24 cellular contexts compared by ENCODE assay signal in the genomic region with DNA sequence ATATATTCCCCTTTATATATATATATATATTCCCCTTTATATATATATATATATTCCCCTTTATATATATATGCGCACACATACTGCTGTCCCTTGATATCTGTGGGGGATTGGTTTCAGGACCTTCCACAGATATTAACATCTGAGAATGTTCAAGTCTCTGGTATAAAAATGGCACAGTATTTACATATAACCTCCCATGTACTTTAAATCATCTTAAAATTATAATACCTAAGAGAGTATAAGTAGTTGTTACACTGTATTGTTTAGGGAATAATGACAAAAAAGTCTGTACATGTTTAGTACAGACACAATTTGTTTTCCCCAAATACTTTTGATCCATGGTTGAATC. TPM values are rescaled to one million over a fixed set of nuclear protein-coding genes. Genes with fewer than 3 reads are reported as not detected.
DNase-seq lines count a peak whose midpoint lies in the region; ATAC-seq and TF ChIP-seq lines count a peak whose summit lies in the region.
"Had no signal": no experiment of that assay in that cellular context is flagged by ENCODE, and none has a peak within 500 bp of the region (broad histone marks: within the 10 kb centered on the region; RNA-seq: fewer than 3 reads in every experiment).

No MANE protein-coding gene starts in this region.

- no peaks in the 10 kb centered on the region for H3K36me3 ChIP-seq in IMR-90 (ENCODE audit: control insufficient read depth, insufficient read depth, low read length)

- H3K9ac ChIP-seq in IMR-90 (ENCODE audit: low read depth, low read length) (no peak overlapping the region), H9 (ENCODE audit: extremely low read depth, insufficient read length, low read length) (no peak overlapping the region)

- no peak overlapping the region for H3K27ac Mint-ChIP-seq in H9
- H3K27ac Mint-ChIP-seq: activated T-helper 2 cell treated with anti-CD3 and anti-CD28 coated beads, Interferon-gamma antibody, Interleukin-2, Interleukin-4, amounts not matched to agents 10 μg/mL and 5 μg/mL and 100 μg/mL, durations not matched to agents 14 hours and 24 hours and 36 hours; CD8-positive, alpha-beta T cell; natural killer cell treated with Interleukin-12 subunit alpha and Interleukin-12 subunit beta and Interleukin-15 and Interleukin-18, amount 100 ng/mL, for 72 hours had no signal

- H3K9me1 ChIP-seq in IMR-90 (ENCODE audit: insufficient read depth, low read length) = no peaks in the 10 kb centered on the region

- H3K14ac ChIP-seq in IMR-90 (replicated peaks; ENCODE audit: low read depth, low read length) (0 out of 2 replicates have a peak overlapping the region, but pooled peaks have one; percentile 6), H9 (ENCODE audit: insufficient read depth, low read length) (no peak overlapping the region)

- H3K9me3 Mint-ChIP-seq in H9 = no peaks in the 10 kb centered on the region
- H3K9me3 Mint-ChIP-seq: activated T-helper 2 cell treated with anti-CD3 and anti-CD28 coated beads, Interferon-gamma antibody, Interleukin-2, Interleukin-4, amounts not matched to agents 10 μg/mL and 5 μg/mL and 100 μg/mL, durations not matched to agents 14 hours and 24 hours and 36 hours; CD8-positive, alpha-beta T cell; natural killer cell treated with Interleukin-12 subunit alpha and Interleukin-12 subunit beta and Interleukin-15 and Interleukin-18, amount 100 ng/mL, for 72 hours had no signal

- H3K79me2 ChIP-seq in H9 (ENCODE audit: insufficient read depth, low read length) = no peaks in the 10 kb centered on the region

- ATAC-seq in GM18867 (IDR thresholded peaks at IDR 0.05; ENCODE audit: unreplicated experiment) = peak; percentile 39
- ATAC-seq in GM21529 (IDR thresholded peaks at IDR 0.05; ENCODE audit: unreplicated experiment) = peak; percentile 47
- ATAC-seq in HG03025 (IDR thresholded peaks at IDR 0.05; ENCODE audit: low FRiP score, unreplicated experiment) = peak; percentile 43
- no peak for ATAC-seq in IMR-90 (ENCODE audit: low read depth)
- ATAC-seq: activated CD4-positive, CD25-positive, alpha-beta regulatory T cell treated with anti-CD3 and anti-CD28 coated beads, Interleukin-2, amount 50 U/mL, for 24 hours; CD8-positive, alpha-beta T cell; natural killer cell treated with Interleukin-12 subunit alpha and Interleukin-12 subunit beta and Interleukin-15 and Interleukin-18, amount 100 ng/mL, for 72 hours; SK-N-SH treated with all-trans-retinoic acid at 6 μM for 48 hours had no signal

- no peak overlapping the region for H2BK12ac ChIP-seq in H9 (ENCODE audit: insufficient read length, low read depth, low read length)

- no peak overlapping the region for H2AFZ ChIP-seq in IMR-90 (replicated peaks; ENCODE audit: low read length, poor library complexity)
- no peak overlapping the region for H2AFZ ChIP-seq in H9 (ENCODE audit: low read length)

- H3K27me3 Mint-ChIP-seq in H9 (ENCODE audit: low read depth) = no peaks in the 10 kb centered on the region

- dilution Hi-C loops in IMR-90 (cut with HindIII; ENCODE audit: low sequenced_read_pairs, unreplicated experiment) = no loop called here

- no peak overlapping the region for H3K18ac ChIP-seq in IMR-90 (ENCODE audit: low read depth, low read length)
- H3K18ac ChIP-seq in H9 (ENCODE audit: insufficient read length, low read depth, low read length) = no peak overlapping the region

- H3K4me1 ChIP-seq in IMR-90 (ENCODE audit: control insufficient read depth, insufficient read depth, low read length) = peaks cover 2% of the 10 kb centered on the region; the same call in 1 of the 2 replicates
- H3K4me1 ChIP-seq in H9 (ENCODE audit: insufficient read depth, low read length) = peaks cover 7% of the 10 kb centered on the region; the same call in 1 of the 2 replicates

- CTCF ChIA-PET in IMR-90 (lab: Yijun Ruan, JAX) = no interaction called here

- H3K56ac ChIP-seq in IMR-90 (ENCODE audit: extremely low read depth, insufficient read depth, low read length) = no peak overlapping the region
- H3K56ac ChIP-seq in H9 (ENCODE audit: insufficient read length, low read depth, low read length) = no peak overlapping the region

- no CpG with 5 or more reads among the region's 1 CpG for WGBS in IMR-90 (ENCODE audit: extremely low coverage in 2 of 2, insufficient read length in 1 of 2), 2 experiments
- no CpG with 5 or more reads among the region's 1 CpG for WGBS in H9 (ENCODE audit: extremely low coverage, insufficient read length, low lambda C conversion rate)

- H2AK5ac ChIP-seq in IMR-90 (ENCODE audit: low read depth, low read length) (no peak overlapping the region), H9 (ENCODE audit: insufficient read length, low read length) (no peak overlapping the region)

- H3K27ac ChIP-seq in IMR-90 (ENCODE audit: insufficient read depth, low read length) (no peak overlapping the region), H9 (ENCODE audit: insufficient read length, low read depth, low read length) (no peak overlapping the region)
- H3K27ac ChIP-seq: psoas muscle, skin epidermis had no signal

- H2BK20ac ChIP-seq in IMR-90 (ENCODE audit: low read depth, low read length) = no peak overlapping the region
- H2BK20ac ChIP-seq in H9 (ENCODE audit: low read depth, low read length, poor library complexity, severe bottlenecking) = no peak overlapping the region

- POLR2A ChIA-PET in IMR-90 (lab: Charles Lee; ENCODE audit: unreplicated experiment) = no interaction called here

- intact Hi-C loops in IMR-90 (cut with micrococcal nuclease) (no loop called here), posterior vena cava (cut with DNase I) (no loop called here), posterior cingulate gyrus (cut with DNase I) (no loop called here)

- no peak overlapping the region for H3T11ph ChIP-seq in H9 (ENCODE audit: low read length)

- DNase-seq in IMR-90 (no peak), posterior vena cava (ENCODE audit: low spot score) (no peak), posterior cingulate gyrus (no peak), NCI-H345 treated with DMSO at 0.1 percent for 48 hours (lab: John Stamatoyannopoulos, UW; ENCODE audit: unreplicated experiment) (no peak), H9 (no peak)
- DNase-seq: CD8-positive, alpha-beta T cell; DMS53; HCEC 1CT; kidney glomerular epithelial cell; NCI-H146; NCI-H2171 treated with DMSO at 0.1 percent for 48 hours; NCI-H82; psoas muscle; stimulated activated CD4-positive, alpha-beta T cell treated with anti-CD3 and anti-CD28 coated beads, Interleukin-4, amount 100 ng/mL, for 1 hour; T1000 had no signal

- H3K79me1 ChIP-seq in IMR-90 (ENCODE audit: low read depth in 1 of 2, low read length in 2 of 2) (no peaks in the 10 kb centered on the region), H9 (ENCODE audit: insufficient read depth, low read depth, low read length, poor library complexity, severe bottlenecking) (no peaks in the 10 kb centered on the region)

- no peak for TF ChIP-seq POLR2A in IMR-90 (IDR thresholded peaks at IDR 0.05; ENCODE audit: low read depth, low read length)

- peaks cover 10 to 11% of the 10 kb centered on the region in 2 experiments for H3K4me1 Mint-ChIP-seq in H9

- H3K23ac ChIP-seq in IMR-90 (ENCODE audit: low read depth, low read length) (no peak overlapping the region), H9 (ENCODE audit: insufficient read length, low read depth, low read length) (no peak overlapping the region)

- H3K4me3 ChIP-seq in IMR-90 (ENCODE audit: insufficient read depth, low read depth, low read length) = no peak overlapping the region
- H3K4me3 ChIP-seq: psoas muscle, skin epidermis had no signal

- H3K4me3 Mint-ChIP-seq in H9 = no peak overlapping the region
- H3K4me3 Mint-ChIP-seq: CD8-positive, alpha-beta T cell; natural killer cell treated with Interleukin-12 subunit alpha and Interleukin-12 subunit beta and Interleukin-15 and Interleukin-18, amount 100 ng/mL, for 72 hours had no signal

- no peak overlapping the region for H2BK15ac ChIP-seq in IMR-90 (ENCODE audit: low read depth, low read length)
- no peak overlapping the region for H2BK15ac ChIP-seq in H9 (ENCODE audit: low read depth, low read length)

- H3K4me2 ChIP-seq in IMR-90 (ENCODE audit: low read depth, low read length) (no peak overlapping the region), H9 (ENCODE audit: insufficient read depth, insufficient read length, low read length) (no peak overlapping the region)

- no peaks in the 10 kb centered on the region for H3K36me3 Mint-ChIP-seq in H9 (ENCODE audit: insufficient read depth in 1 of 3, low read depth in 3 of 3)
- H3K36me3 Mint-ChIP-seq: CD8-positive, alpha-beta T cell; natural killer cell treated with Interleukin-12 subunit alpha and Interleukin-12 subunit beta and Interleukin-15 and Interleukin-18, amount 100 ng/mL, for 72 hours had no signal

- H4K8ac ChIP-seq in IMR-90 (ENCODE audit: low read depth in 2 of 2, low read length in 2 of 2) (no peak overlapping the region), H9 (replicated peaks; ENCODE audit: insufficient read length, low read depth, low read length) (no peak overlapping the region)

- no peak for TF ChIP-seq CTCF in IMR-90 (conservative IDR thresholded peaks at IDR 0.05; ENCODE audit: low read depth, low read length)
- TF ChIP-seq CTCF in H9 (conservative IDR thresholded peaks at IDR 0.05) = no peak

- H2BK5ac ChIP-seq in IMR-90 (ENCODE audit: low read depth, low read length, poor library complexity, severe bottlenecking) (no peak overlapping the region), H9 (ENCODE audit: insufficient read length, low read length) (no peak overlapping the region)

- H4K91ac ChIP-seq in IMR-90 (ENCODE audit: insufficient read depth, low read depth, low read length) = no peak overlapping the region
- no peak overlapping the region for H4K91ac ChIP-seq in H9 (ENCODE audit: insufficient read length, low read depth, low read length)

- TF ChIP-seq RAD21 in IMR-90 (IDR thresholded peaks at IDR 0.05; ENCODE audit: low read length) = no peak

- BruUV-seq in IMR-90 (replicated peaks; lab: Mats Ljungman, UMichigan) = no TSS peak

- H3K9me3 ChIP-seq in IMR-90 (ENCODE audit: control insufficient read depth, insufficient read depth, low read length) = no peaks in the 10 kb centered on the region
- no peaks in the 10 kb centered on the region for H3K9me3 ChIP-seq in H9 (ENCODE audit: control insufficient read depth, low read depth, low read length)
- H3K9me3 ChIP-seq: psoas muscle had no signal

- H3K27me3 ChIP-seq in IMR-90 (ENCODE audit: control insufficient read depth, insufficient read depth, low read length) (peaks cover 5% of the 10 kb centered on the region), H9 (ENCODE audit: insufficient read depth, low read length) (no peaks in the 10 kb centered on the region)

- H4K20me1 ChIP-seq in IMR-90 (ENCODE audit: insufficient read depth, low read length) (no peaks in the 10 kb centered on the region), H9 (ENCODE audit: control insufficient read depth, insufficient read depth, insufficient read length) (no peaks in the 10 kb centered on the region)

- H3K23me2 ChIP-seq in H9 (ENCODE audit: insufficient read length, low read depth, low read length, poor library complexity, severe bottlenecking) = no peaks in the 10 kb centered on the region

- in situ Hi-C loops in IMR-90 (cut with MboI; ENCODE audit: low sequenced_read_pairs) = no loop called here

- H2BK120ac ChIP-seq in IMR-90 (ENCODE audit: low read depth, low read length) (no peak overlapping the region), H9 (ENCODE audit: low read depth, low read length, poor library complexity, severe bottlenecking) (no peak overlapping the region)

- H2AK9ac ChIP-seq in IMR-90 (replicated peaks; ENCODE audit: low read depth, low read length, poor library complexity) = no peak overlapping the region

- H4K5ac ChIP-seq in IMR-90 (ENCODE audit: low read depth, low read length) (no peak overlapping the region), H9 (ENCODE audit: insufficient read length, low read depth, low read length) (no peak overlapping the region)

- H3K4ac ChIP-seq in IMR-90 (ENCODE audit: low read depth, low read length) (no peak overlapping the region), H9 (ENCODE audit: low read depth, low read length) (no peak overlapping the region)

RNA-seq across cellular contexts. Expression of a gene that starts 45.8 kb away (rescaled TPM):
- total RNA-seq in IMR-90 (2012; rRNA removed) (under 0.01 and 0.18 TPM in 2 replicates), posterior vena cava (1 to 10 TPM in 1 of 2 donors, under 1 TPM in 1; 0.95 to 3.1 TPM), H9 (2021) (4.7 and 4.8 TPM in 2 replicates)
- 0.03 TPM in 2 replicates for polyA plus RNA-seq in IMR-90 (2012; rRNA removed)
- polyA plus RNA-seq in IMR-90 (2012; cell fraction: cytosol; rRNA removed) = not detected in 2 replicates
- polyA plus RNA-seq in IMR-90 (2012; cell fraction: nucleus; rRNA removed; ENCODE audit: low replicate concordance) = 0.01 TPM in 1 of 2 replicates, not detected in the other
- total RNA-seq: activated T-helper 2 cell treated with anti-CD3 and anti-CD28 coated beads, Interferon-gamma antibody, Interleukin-2, Interleukin-4, amounts not matched to agents 10 μg/mL and 5 μg/mL and 100 μg/mL, durations not matched to agents 14 hours and 24 hours and 36 hours; CD8-positive, alpha-beta T cell; epithelial cell of proximal tubule had no signal
